ENCODE assay signal across 11 cellular contexts in genomic region chr18:55220523-55220922, GRCh38.
A peak's percentile ranks its signal among the peaks of the same experiment; 100 is the strongest.
DNase-seq lines count a peak whose midpoint lies in the region; ATAC-seq and TF ChIP-seq lines count a peak whose summit lies in the region.
"Had no signal": no experiment of that assay in that cellular context is flagged by ENCODE, and none has a peak within 500 bp of the region (broad histone marks: within the 10 kb centered on the region; RNA-seq: fewer than 3 reads in every experiment).

No MANE protein-coding gene starts in this region.

- 0 out of 2 replicates have a peak, but pooled peaks cover 5% of the 10 kb centered on the region for H4K20me1 ChIP-seq in OCI-LY3 (ENCODE audit: insufficient read depth, low read length)

- in situ Hi-C loops in ACHN (cut with HindIII; ENCODE audit: low pct_ligation_motif_present, low pct_unique_long_range_greater_than_20kb, low sequenced_read_pairs), result no loop called here

- H3K36me3 ChIP-seq in OCI-LY3 (replicated peaks; ENCODE audit: low read depth, low read length) (peaks cover 44% of the 10 kb centered on the region), gastroesophageal sphincter (no peaks in the 10 kb centered on the region), esophagus muscularis mucosa (peaks cover 0 to 16% (median 0%) of the 10 kb centered on the region in 4 donors)
- H3K36me3 ChIP-seq: prostate gland had no signal

- H3K4me1 ChIP-seq in OCI-LY3 (ENCODE audit: low read length) (peaks cover 40% of the 10 kb centered on the region), gastroesophageal sphincter (peaks cover 0 to 25% (median 0%) of the 10 kb centered on the region in 3 donors), esophagus muscularis mucosa (peaks cover 0 to 18% (median 7%) of the 10 kb centered on the region in 4 donors)
- H3K4me1 ChIP-seq: prostate gland had no signal

- H3K27ac ChIP-seq in OCI-LY3 (ENCODE audit: low read length), result peak overlapping the region; percentile 75
- no peak overlapping the region for H3K27ac ChIP-seq in gastroesophageal sphincter
- no peak overlapping the region for H3K27ac ChIP-seq in esophagus muscularis mucosa (replicated peaks in 1 of 4)
- H3K27ac ChIP-seq: prostate gland had no signal

- H3K9me3 ChIP-seq in OCI-LY3 (ENCODE audit: insufficient read depth, low read length), result no peaks in the 10 kb centered on the region
- H3K9me3 ChIP-seq in gastroesophageal sphincter, result no peaks in the 10 kb centered on the region
- no peaks in the 10 kb centered on the region for H3K9me3 ChIP-seq in esophagus muscularis mucosa
- H3K9me3 ChIP-seq: prostate gland had no signal

- H3K4me3 ChIP-seq in OCI-LY3 (ENCODE audit: low read length) (no peak overlapping the region), gastroesophageal sphincter (no peak overlapping the region), esophagus muscularis mucosa (no peak overlapping the region)
- H3K4me3 ChIP-seq: prostate gland had no signal

- TF ChIP-seq CTCF in GM10248 (IDR thresholded peaks at IDR 0.05; ENCODE audit: control extremely low read depth, extremely low read depth, low read depth, missing control alignments) (no peak), OCI-LY3 (IDR thresholded peaks at IDR 0.05; ENCODE audit: low read depth, low read length) (no peak), gastroesophageal sphincter (IDR thresholded peaks at IDR 0.05) (no peak), esophagus muscularis mucosa (IDR thresholded peaks at IDR 0.05) (no peak)

- peak overlapping the region; percentile 30 for H3K4me2 ChIP-seq in OCI-LY3 (ENCODE audit: low read length)

- no peak overlapping the region for H2AFZ ChIP-seq in OCI-LY3 (ENCODE audit: low read depth, low read length)

- no peak for TF ChIP-seq EP300 in gastroesophageal sphincter (IDR thresholded peaks at IDR 0.05)
- no peak for TF ChIP-seq EP300 in esophagus muscularis mucosa (IDR thresholded peaks at IDR 0.05)

- WGBS in gastroesophageal sphincter (ENCODE audit: low coverage in 1 of 2), 2 donors, result 23 to 56% methylated on average over 1 of the region's 1 CpG
- WGBS in esophagus muscularis mucosa, result 23% methylated on average over 1 of the region's 1 CpG

- peak; percentile 15 for DNase-seq in GM10248 (ENCODE audit: extremely low spot score)
- no peak for DNase-seq in ACHN
- DNase-seq in T-helper 1 cell, result no peak
- no peak for DNase-seq in esophagus muscularis mucosa (ENCODE audit: extremely low spot score)
- DNase-seq: NCI-H1417 treated with DMSO at 0.1 percent for 48 hours, SHP77 treated with DMSO at 0.1 percent for 48 hours had no signal

- no peaks in the 10 kb centered on the region for H3K79me2 ChIP-seq in OCI-LY3 (ENCODE audit: low read length)

- peak; percentile 57 for ATAC-seq in GM19438 (IDR thresholded peaks at IDR 0.05; ENCODE audit: low read depth, unreplicated experiment)
- peak; percentile 83 for ATAC-seq in HG03025 (IDR thresholded peaks at IDR 0.05; ENCODE audit: low FRiP score, unreplicated experiment)
- no peak for ATAC-seq in gastroesophageal sphincter

- POLR2A ChIA-PET in GM10248 (lab: Yijun Ruan, JAX), result no interaction called here

- CTCF ChIA-PET in GM10248 (lab: Yijun Ruan, JAX), result no interaction called here

- H3K9ac ChIP-seq in OCI-LY3 (ENCODE audit: low read length), result peak overlapping the region; percentile 2; the same call in 1 of the 2 replicates

- H3K27me3 ChIP-seq in OCI-LY3 (ENCODE audit: low read depth, low read length), result no peaks in the 10 kb centered on the region
- H3K27me3 ChIP-seq in gastroesophageal sphincter, result no peaks in the 10 kb centered on the region
- no peaks in the 10 kb centered on the region for H3K27me3 ChIP-seq in esophagus muscularis mucosa

- intact Hi-C loops in esophagus muscularis mucosa (cut with DNase I), result no loop called here

- TF ChIP-seq POLR2A in gastroesophageal sphincter (IDR thresholded peaks at IDR 0.05) (no peak), esophagus muscularis mucosa (IDR thresholded peaks at IDR 0.05; ENCODE audit: low read depth) (no peak)
